In the genomic region with DNA sequence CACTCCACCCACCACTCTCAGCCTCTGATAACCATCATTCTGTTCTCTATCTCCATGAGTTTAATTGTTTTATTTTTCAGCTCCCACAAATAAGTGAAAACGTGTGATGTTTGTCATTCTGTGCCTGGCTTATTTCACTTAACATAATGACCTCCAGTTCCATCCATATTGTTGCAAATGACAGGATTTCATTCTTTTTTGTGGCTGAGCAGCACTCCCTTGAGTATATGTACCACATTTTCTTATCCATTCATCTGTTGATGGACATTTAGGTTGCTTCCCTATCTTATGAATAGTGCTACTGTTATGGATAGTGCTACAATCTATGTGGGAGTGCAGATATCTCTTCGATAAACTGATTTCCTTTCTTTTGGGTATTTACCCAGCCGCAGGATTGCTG, we compare ENCODE assay signal across 23 cellular contexts.
"Had no signal": no experiment of that assay in that cellular context is flagged by ENCODE, and none has a peak within 500 bp of the region (broad histone marks: within the 10 kb centered on the region; RNA-seq: fewer than 3 reads in every experiment).

No MANE protein-coding gene starts in this region.

- H3K36me3 Mint-ChIP-seq: mesothelial cell of epicardium had no signal

- H3K4me3 Mint-ChIP-seq: effector memory CD8-positive, alpha-beta T cell; endodermal cell; mesothelial cell of epicardium; naive thymus-derived CD4-positive, alpha-beta T cell had no signal

- H3K27ac Mint-ChIP-seq: effector memory CD8-positive, alpha-beta T cell; endodermal cell; mesothelial cell of epicardium; naive thymus-derived CD4-positive, alpha-beta T cell had no signal

- ATAC-seq: effector memory CD8-positive, alpha-beta T cell; esophagus mucosa; gastrocnemius medialis; heart right ventricle; left cardiac atrium; left lung; left ventricle myocardium superior; lower lobe of right lung; mucosa of descending colon; naive thymus-derived CD4-positive, alpha-beta T cell had no signal

- H3K4me1 Mint-ChIP-seq: naive thymus-derived CD4-positive, alpha-beta T cell had no signal

- DNase-seq: dermis blood vessel endothelial cell; dorsolateral prefrontal cortex; effector CD8-positive, alpha-beta T cell; effector memory CD8-positive, alpha-beta T cell; endodermal cell; erythroblast; esophagus squamous epithelium; foreskin fibroblast; foreskin melanocyte; gastrocnemius medialis; glutamatergic neuron; head of caudate nucleus; heart right ventricle; hippocampal formation; left cardiac atrium; left lung; left ventricle myocardium superior; lower lobe of right lung; mesenchymal stem cell; mucosa of descending colon; naive thymus-derived CD4-positive, alpha-beta T cell had no signal

- H3K9me3 Mint-ChIP-seq: effector memory CD8-positive, alpha-beta T cell; endodermal cell had no signal
